In genomic region chr11:9363954-9364912, GRCh38 we compare ENCODE assay signal across 8 cellular contexts. TPM values are rescaled to one million over a fixed set of nuclear protein-coding genes. Genes with fewer than 3 reads are reported as not detected.
DNase-seq lines count a peak whose midpoint lies in the region; ATAC-seq and TF ChIP-seq lines count a peak whose summit lies in the region.

No MANE protein-coding gene starts in this region.

- H3K27ac ChIP-seq in CD4-positive, alpha-beta T cell (ENCODE audit: low read depth, low read length), result peak overlapping the region; percentile 55
- peak overlapping the region; percentile 87 to 100 (median 98) for H3K27ac ChIP-seq in dorsolateral prefrontal cortex

- peak overlapping the region; percentile 88 for H3K27ac Mint-ChIP-seq in CD4-positive, alpha-beta T cell

- peak overlapping the region; percentile 89 for H3K4me3 Mint-ChIP-seq in CD4-positive, alpha-beta T cell

- peaks cover 16% of the 10 kb centered on the region for H3K4me1 Mint-ChIP-seq in CD4-positive, alpha-beta T cell (ENCODE audit: low read depth)

- no peaks in the 10 kb centered on the region for H3K9me3 ChIP-seq in CD4-positive, alpha-beta T cell (ENCODE audit: control insufficient read depth, low read length)

- no peaks in the 10 kb centered on the region for H3K27me3 ChIP-seq in CD4-positive, alpha-beta T cell (ENCODE audit: control insufficient read depth, insufficient read depth, low read length)
- no peaks in the 10 kb centered on the region for H3K27me3 ChIP-seq in dorsolateral prefrontal cortex

- peak; percentile 45 to 80 (median 63) for DNase-seq in CD4-positive, alpha-beta T cell
- DNase-seq in NCI-H82 (lab: John Stamatoyannopoulos, UW) (peak; percentile 89), dorsolateral prefrontal cortex (peak; percentile 77 to 97 (median 91)), lower leg skin (ENCODE audit: low spot score in 2 of 2) (peak; percentile 90 to 99)
- DNase-seq in activated CD4-positive, alpha-beta T cell treated with anti-CD3 and anti-CD28 coated beads, Interleukin-2, amount 50 U/mL, for 48 hours, result peak; percentile 81 to 88
- DNase-seq in stimulated activated CD4-positive, alpha-beta T cell treated with anti-CD3 and anti-CD28 coated beads, Interleukin-4, amount 100 ng/mL, for 24 hours, result peak; percentile 81

- POLR2A ChIA-PET in CD4-positive, alpha-beta T cell (lab: Charles Lee), result interaction anchor here (0.7 to 2.4 kb wide), 7 partner anchors 18 to 210 kb away, joined by 3 to 12 read pairs (median 5); partner anchors contain the start of genes IPO7, WEE1 and ZNF143

- peak; percentile 91 for ATAC-seq in CD4-positive, alpha-beta T cell (ENCODE audit: poor library complexity)
- ATAC-seq in GM19455 (IDR thresholded peaks at IDR 0.05; ENCODE audit: unreplicated experiment) (peak; percentile 96), HG03575 (IDR thresholded peaks at IDR 0.05; ENCODE audit: extremely low read depth, insufficient number of reproducible peaks, low FRiP score, unreplicated experiment) (peak; percentile 57)

- peak overlapping the region; percentile 49 to 84 (median 70) for H3K4me3 ChIP-seq in dorsolateral prefrontal cortex
- no peak overlapping the region for H3K4me3 ChIP-seq in lower leg skin (ENCODE audit: low read depth, poor library complexity, severe bottlenecking)

- no peak for TF ChIP-seq CTCF in CD4-positive, alpha-beta T cell (IDR thresholded peaks at IDR 0.05)
- TF ChIP-seq CTCF in dorsolateral prefrontal cortex (IDR thresholded peaks at IDR 0.05 in 54 of 56, conservative IDR thresholded peaks at IDR 0.05 in 2 of 56; ENCODE audit: low read depth in 1 of 56, partially characterized antibody in 56 of 56), result peak in 24 of 56 donors; percentile 5 to 51 (median 26)
- peak in 1 of 3 donors; percentile 51 for TF ChIP-seq CTCF in lower leg skin (IDR thresholded peaks at IDR 0.05)

- 5 to 7% methylated on average over 29 to 35 of the region's 64 CpGs for WGBS in lower leg skin, 2 donors

- CTCF ChIA-PET in CD4-positive, alpha-beta T cell (lab: Charles Lee), result interaction anchor here (1.5 to 1.7 kb wide), 2 partner anchors 20 to 156 kb away, joined by 4 to 8 read pairs; partner anchors contain the start of gene IPO7

- TF ChIP-seq POLR2A in lower leg skin (IDR thresholded peaks at IDR 0.05), result no peak

- H3K9me3 Mint-ChIP-seq in CD4-positive, alpha-beta T cell, result no peaks in the 10 kb centered on the region

- H3K36me3 Mint-ChIP-seq in CD4-positive, alpha-beta T cell (ENCODE audit: low read depth), result no peaks in the 10 kb centered on the region

- no peaks in the 10 kb centered on the region for H3K27me3 Mint-ChIP-seq in CD4-positive, alpha-beta T cell

- intact Hi-C loops in CD4-positive, alpha-beta T cell (cut with DNase I, micrococcal nuclease), result loop anchor here (5.0 kb wide), 2 partner anchors 47 to 52 kb away; partner anchors contain the start of gene TMEM41B (in 1 of the 2)
- intact Hi-C loops in dorsolateral prefrontal cortex (cut with DNase I), result loop anchor here (1.0 to 5.0 kb wide), 6 partner anchors 21 to 99 kb away; partner anchors contain the start of genes TMEM41B (in 2 of the 2), DENND5A (in 1 of the 2), IPO7 (in 1 of the 2) and ZNF143 (in 1 of the 2)
- intact Hi-C loops in lower leg skin (cut with DNase I; ENCODE audit: low total_unique reads), result no loop called here

RNA-seq across cellular contexts. Expression of gene IPO7, which starts 20.2 kb away (rescaled TPM):
- total RNA-seq in CD4-positive, alpha-beta T cell, result 10 to 100 TPM; 40.7 to 51.6 TPM
- total RNA-seq in dorsolateral prefrontal cortex (100 to 1,000 TPM in 59 of 120 experiments, 10 to 100 TPM in 61; 60.4 to 142 (median 98.8) TPM), lower leg skin (10 to 100 TPM; 53.9 to 70.0 (median 65.3) TPM)

RNA-seq across cellular contexts. Expression of gene TMEM41B, which starts 49.8 kb away (rescaled TPM):
- total RNA-seq in CD4-positive, alpha-beta T cell, result 10 to 100 TPM; 41.4 to 42.7 TPM
- total RNA-seq in dorsolateral prefrontal cortex, result 10 to 100 TPM; 31.7 to 63.9 (median 42.1) TPM
- 10 to 100 TPM; 30.5 to 41.1 (median 39.4) TPM for total RNA-seq in lower leg skin
